Comparison of ENCODE assay signal across 14 cellular contexts in the genomic region with DNA sequence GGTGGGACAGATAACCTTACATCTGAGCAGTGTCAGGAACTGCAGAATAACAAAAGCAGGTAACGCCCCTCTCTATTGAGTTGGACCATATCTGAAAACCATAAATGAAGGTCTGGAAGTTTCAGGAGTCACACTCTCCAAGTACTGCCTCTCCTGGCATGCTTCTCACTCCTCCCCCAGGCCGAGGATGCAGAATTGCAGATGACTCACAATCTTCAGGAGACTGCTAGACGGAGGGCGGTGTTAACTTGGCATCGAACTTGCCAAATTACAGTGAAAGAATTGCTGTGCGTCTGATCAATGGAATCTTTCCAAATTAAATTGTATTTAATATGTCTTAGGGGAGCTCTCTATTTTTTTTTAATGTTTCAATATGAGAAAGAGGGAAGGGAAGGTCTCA.
DNase-seq lines count a peak whose midpoint lies in the region; ATAC-seq, FAIRE-seq and TF ChIP-seq lines count a peak whose summit lies in the region.
"Had no signal": no experiment of that assay in that cellular context is flagged by ENCODE, and none has a peak within 500 bp of the region (broad histone marks: within the 10 kb centered on the region; RNA-seq: fewer than 3 reads in every experiment).

No MANE protein-coding gene starts in this region.

- POLR2A ChIA-PET in PC-9 (lab: Charles Lee; ENCODE audit: unreplicated experiment) (no interaction called here), endothelial cell of umbilical vein (lab: Charles Lee) (no interaction called here), GM10248 (lab: Yijun Ruan, JAX) (no interaction called here)

- 4 to 12% (median 7%) methylated on average over 6 of the region's 6 CpGs for WGBS in ovary, 3 donors

- intact Hi-C loops in PC-9 (cut with micrococcal nuclease; ENCODE audit: unreplicated experiment) (no loop called here), endothelial cell of umbilical vein (cut with micrococcal nuclease) (no loop called here), ovary (cut with DNase I) (no loop called here)

- no peaks in the 10 kb centered on the region for H3K9me3 Mint-ChIP-seq in nephron progenitor cell
- H3K9me3 Mint-ChIP-seq: activated T-cell treated with anti-CD3 and anti-CD28 coated beads, Interleukin-2, amount 50 U/mL, for 4 hours; stimulated activated memory B cell treated with anti-CD40 and anti-IgM and Interleukin-4, amounts not matched to agents 10 μg/mL and 1 μg/mL and 100 μg/mL, for 72 hours had no signal

- ATAC-seq in HG02588 (IDR thresholded peaks at IDR 0.05; ENCODE audit: unreplicated experiment) = no peak
- ATAC-seq: activated T-cell treated with anti-CD3 and anti-CD28 coated beads, Interleukin-2, amount 50 U/mL, for 4 hours; left ventricle myocardium superior; stimulated activated memory B cell treated with anti-CD40 and anti-IgM and Interleukin-4, amounts not matched to agents 10 μg/mL and 1 μg/mL and 100 μg/mL, for 72 hours had no signal

- H3F3A ChIP-seq in PC-9 (ENCODE audit: insufficient read depth, low read depth) = no peaks in the 10 kb centered on the region

- TF ChIP-seq CTCF in PC-9 (conservative IDR thresholded peaks at IDR 0.05) (no peak), endothelial cell of umbilical vein (IDR thresholded peaks at IDR 0.05; ENCODE audit: extremely low read depth in 1 of 2, insufficient read depth in 1 of 2, low read depth in 1 of 2, low read length in 2 of 2) (no peak), ovary (IDR thresholded peaks at IDR 0.05) (no peak), nephron progenitor cell (IDR thresholded peaks at IDR 0.05) (no peak), GM10248 (IDR thresholded peaks at IDR 0.05; ENCODE audit: control extremely low read depth, extremely low read depth, low read depth, missing control alignments) (no peak)

- no peaks in the 10 kb centered on the region for H3K9me1 ChIP-seq in endothelial cell of umbilical vein (replicated peaks; ENCODE audit: control insufficient read depth, extremely low read depth, insufficient read depth, low read length)

- no peaks in the 10 kb centered on the region for H3K9me2 ChIP-seq in PC-9 (ENCODE audit: insufficient read depth)

- TF ChIP-seq EP300 in ovary (IDR thresholded peaks at IDR 0.05) = no peak

- peak; percentile 88 for FAIRE-seq in endothelial cell of umbilical vein (lab: Jason Lieb, UNC)

- H3K4me1 ChIP-seq in PC-9 (replicated peaks; ENCODE audit: insufficient read depth) (0 out of 2 replicates have a peak, but pooled peaks cover 3% of the 10 kb centered on the region), endothelial cell of umbilical vein (ENCODE audit: control insufficient read depth, extremely low read depth, insufficient read depth, low read length) (no peaks in the 10 kb centered on the region), ovary (ENCODE audit: insufficient read depth) (no peaks in the 10 kb centered on the region)

- dilution Hi-C loops in endothelial cell of umbilical vein (cut with MboI; ENCODE audit: extremely low pct_ligation_motif_present, low sequenced_read_pairs) = no loop called here

- CTCF ChIA-PET in PC-9 (lab: Charles Lee) (no interaction called here), endothelial cell of umbilical vein (lab: Charles Lee) (interaction anchor here (0.6 to 2.1 kb wide), 4 partner anchors 9 to 437 kb away, joined by 3 to 11 read pairs (median 4); no protein-coding TSS in a partner anchor), GM10248 (lab: Yijun Ruan, JAX) (interaction anchor here (1.0 to 6.0 kb wide), 3 partner anchors 10 to 288 kb away, joined by 3 to 38 read pairs (median 4); no protein-coding TSS in a partner anchor)

- no peaks in the 10 kb centered on the region for H4K20me1 ChIP-seq in PC-9 (ENCODE audit: insufficient read depth)
- no peaks in the 10 kb centered on the region for H4K20me1 ChIP-seq in endothelial cell of umbilical vein (replicated peaks; ENCODE audit: control insufficient read depth, extremely low read depth, insufficient read depth, low read length)

- H3K27me3 ChIP-seq in PC-9 (ENCODE audit: insufficient read depth, low read depth) (no peaks in the 10 kb centered on the region), endothelial cell of umbilical vein (ENCODE audit: control insufficient read depth in 2 of 2, insufficient read depth in 2 of 2, low read length in 2 of 2) (no peaks in the 10 kb centered on the region), ovary (no peaks in the 10 kb centered on the region)

- no peaks in the 10 kb centered on the region for H3K9me3 ChIP-seq in PC-9 (ENCODE audit: insufficient read depth, low read depth)
- no peaks in the 10 kb centered on the region for H3K9me3 ChIP-seq in endothelial cell of umbilical vein (replicated peaks; ENCODE audit: control insufficient read depth, insufficient read depth, low read length)
- H3K9me3 ChIP-seq in ovary = no peaks in the 10 kb centered on the region

- H3K4me2 ChIP-seq in PC-9 (no peak overlapping the region), endothelial cell of umbilical vein (ENCODE audit: insufficient read depth, low read length) (no peak overlapping the region)

- H3K36me3 ChIP-seq in PC-9 (ENCODE audit: low read depth) (no peaks in the 10 kb centered on the region), endothelial cell of umbilical vein (ENCODE audit: control insufficient read depth in 2 of 2, extremely low read depth in 1 of 2, insufficient read depth in 2 of 2, low read length in 2 of 2) (no peaks in the 10 kb centered on the region), ovary (no peaks in the 10 kb centered on the region)

- H3K36me3 Mint-ChIP-seq in nephron progenitor cell (ENCODE audit: low read depth) = no peaks in the 10 kb centered on the region
- H3K36me3 Mint-ChIP-seq: stimulated activated memory B cell treated with anti-CD40 and anti-IgM and Interleukin-4, amounts not matched to agents 10 μg/mL and 1 μg/mL and 100 μg/mL, for 72 hours had no signal

- no peak overlapping the region for H3K4me3 Mint-ChIP-seq in nephron progenitor cell
- H3K4me3 Mint-ChIP-seq: activated T-cell treated with anti-CD3 and anti-CD28 coated beads, Interleukin-2, amount 50 U/mL, for 4 hours; stimulated activated memory B cell treated with anti-CD40 and anti-IgM and Interleukin-4, amounts not matched to agents 10 μg/mL and 1 μg/mL and 100 μg/mL, for 72 hours had no signal

- peaks cover 21% of the 10 kb centered on the region for H3K4me1 Mint-ChIP-seq in nephron progenitor cell

- peaks cover 9% of the 10 kb centered on the region for H3K27me3 Mint-ChIP-seq in nephron progenitor cell (ENCODE audit: low read depth, poor library complexity)

- H3K9ac ChIP-seq in endothelial cell of umbilical vein (replicated peaks; ENCODE audit: extremely low read depth, insufficient read depth, low read length) = no peak overlapping the region

- TF ChIP-seq POLR2A in endothelial cell of umbilical vein (IDR thresholded peaks at IDR 0.05; ENCODE audit: low read depth, low read length) (no peak), ovary (IDR thresholded peaks at IDR 0.05) (no peak)

- no peak overlapping the region for H2AFZ ChIP-seq in PC-9
- no peak overlapping the region for H2AFZ ChIP-seq in endothelial cell of umbilical vein (ENCODE audit: low read depth, low read length)

- H3K79me2 ChIP-seq in PC-9 (ENCODE audit: low read depth) (no peaks in the 10 kb centered on the region), endothelial cell of umbilical vein (ENCODE audit: control insufficient read depth, insufficient read depth, low read length) (no peaks in the 10 kb centered on the region)

- H3K27ac Mint-ChIP-seq in nephron progenitor cell = no peak overlapping the region
- H3K27ac Mint-ChIP-seq: stimulated activated memory B cell treated with anti-CD40 and anti-IgM and Interleukin-4, amounts not matched to agents 10 μg/mL and 1 μg/mL and 100 μg/mL, for 72 hours had no signal

- no peak overlapping the region for H3K27ac ChIP-seq in PC-9
- no peak overlapping the region for H3K27ac ChIP-seq in endothelial cell of umbilical vein (ENCODE audit: insufficient read depth, low read depth, low read length)
- no peak overlapping the region for H3K27ac ChIP-seq in ovary
- H3K27ac ChIP-seq: skin epidermis had no signal

- no TSS peak for BruUV-seq in PC-9 (replicated peaks; lab: Mats Ljungman, UMichigan)
- BruUV-seq in endothelial cell of umbilical vein (replicated peaks; lab: Mats Ljungman, UMichigan) = no TSS peak

- DNase-seq in EL (peak; percentile 85), PC-9 (peak; percentile 47), endothelial cell of umbilical vein (ENCODE audit: low read depth, low spot score) (peak; percentile 20), ovary (peak in 4 of 5 donors; percentile 32 to 52 (median 46)), nephron progenitor cell (no peak), GM10248 (ENCODE audit: extremely low spot score) (no peak)
- DNase-seq in activated T-cell treated with anti-CD3 and anti-CD28 coated beads, Interleukin-2, amount 50 U/mL, for 1 hour = no peak
- DNase-seq: activated T-cell treated with anti-CD3 and anti-CD28 coated beads, Interleukin-2, amount 50 U/mL, for 4 hours; left ventricle myocardium superior; NCI-H524 treated with DMSO at 0.1 percent for 48 hours; T-helper 2 cell had no signal

- H3K4me3 ChIP-seq in PC-9 = no peak overlapping the region
- no peak overlapping the region for H3K4me3 ChIP-seq in endothelial cell of umbilical vein (replicated peaks in 1 of 3; ENCODE audit: insufficient read depth in 1 of 3, low read depth in 1 of 3, low read length in 3 of 3)
- H3K4me3 ChIP-seq in ovary = no peak overlapping the region
- H3K4me3 ChIP-seq: skin epidermis had no signal

TF ChIP-seq in endothelial cell of umbilical vein, 7 proteins besides CTCF, POLR2A, EP300 and RAD21:
- peak; percentile 24 for TF ChIP-seq JUN (IDR thresholded peaks at IDR 0.05; ENCODE audit: borderline replicate concordance, insufficient read depth, insufficient read length, low read depth)
- peak; percentile 61 for TF ChIP-seq FOS (IDR thresholded peaks at IDR 0.05; ENCODE audit: borderline replicate concordance, insufficient read depth, low read length)
- TF ChIP-seq GATA2 (IDR thresholded peaks at IDR 0.05; ENCODE audit: insufficient read depth, insufficient read length, low read depth, low read length) = no peak

Comparison
In these comparisons a context has a peak if more than half of its experiments do, and no peak if none do; other contexts are left out.
1. DNase-seq: peak in EL (single experiment), PC-9 (2 of 2), endothelial cell of umbilical vein (single experiment) and ovary (4 of 5); none in nephron progenitor cell (single experiment), GM10248 (single experiment) and activated T-cell treated with anti-CD3 and anti-CD28 coated beads, Interleukin-2, amount 50 U/mL, for 1 hour (single experiment).